21 cellular contexts compared by ENCODE assay signal in the genomic region with DNA sequence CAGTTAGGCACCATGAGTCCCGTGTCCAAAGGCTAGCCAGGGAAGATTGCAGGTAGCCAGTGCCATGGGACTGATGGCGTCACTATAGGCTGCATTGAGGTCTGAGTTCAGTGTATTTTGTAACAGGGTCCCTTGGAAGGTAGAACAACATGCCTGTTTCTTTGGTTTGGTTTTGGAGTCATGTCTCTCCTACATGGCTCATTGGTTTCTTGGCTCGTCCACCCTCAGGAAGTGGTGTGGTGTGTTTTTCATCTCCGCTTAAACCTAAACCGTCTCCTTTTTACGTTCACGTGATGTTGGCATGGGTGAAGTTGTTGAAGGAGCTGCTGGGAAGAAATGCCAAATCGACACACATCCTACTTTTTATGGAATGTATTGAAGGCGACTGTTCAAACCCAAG.
DNase-seq lines count a peak whose midpoint lies in the region; ATAC-seq and TF ChIP-seq lines count a peak whose summit lies in the region.
"Had no signal": no experiment of that assay in that cellular context is flagged by ENCODE, and none has a peak within 500 bp of the region (broad histone marks: within the 10 kb centered on the region; RNA-seq: fewer than 3 reads in every experiment).

No MANE protein-coding gene starts in this region.

- no peak overlapping the region for H3K4me3 ChIP-seq in Caco-2 (ENCODE audit: low read depth, low read length)
- H3K4me3 ChIP-seq in Jurkat, Clone E6-1 (ENCODE audit: low read length): no peak overlapping the region
- H3K4me3 ChIP-seq in astrocyte of the spinal cord (ENCODE audit: low read depth, low read length): no peak overlapping the region
- no peak overlapping the region for H3K4me3 ChIP-seq in right cardiac atrium (ENCODE audit: low read length)
- H3K4me3 ChIP-seq in upper lobe of left lung: no peak overlapping the region
- H3K4me3 ChIP-seq: Peyer's patch, psoas muscle, smooth muscle cell, transverse colon had no signal

- H3K36me3 ChIP-seq in Caco-2 (ENCODE audit: control insufficient read depth, insufficient read depth, low read length) (peaks cover 1% of the 10 kb centered on the region; the same call in 1 of the 2 replicates), upper lobe of left lung (peaks cover 4 to 30% (median 5%) of the 10 kb centered on the region in 4 donors)

- WGBS in right cardiac atrium: 92% methylated on average over 9 of the region's 9 CpGs
- WGBS in upper lobe of left lung, 2 donors: 81 to 91% methylated on average over 9 of the region's 9 CpGs

- no peaks in the 10 kb centered on the region for H3K9me3 Mint-ChIP-seq in Caco-2 (ENCODE audit: unreplicated experiment)
- no peaks in the 10 kb centered on the region for H3K9me3 Mint-ChIP-seq in naive thymus-derived CD8-positive, alpha-beta T cell
- H3K9me3 Mint-ChIP-seq in natural killer cell: no peaks in the 10 kb centered on the region
- H3K9me3 Mint-ChIP-seq: activated B cell treated with CpG ODN at 0.5 μM for 24 hours; stimulated activated naive CD8-positive, alpha-beta T cell treated with anti-CD3 and anti-CD28 coated beads, Interleukin-15, Interleukin-2, amounts not matched to agents 100 ng/mL and 50 ng/mL, for 24 hours had no signal

- H3K27ac ChIP-seq in right cardiac atrium (ENCODE audit: low read length): no peak overlapping the region
- H3K27ac ChIP-seq in upper lobe of left lung: no peak overlapping the region
- H3K27ac ChIP-seq: Peyer's patch, psoas muscle, transverse colon had no signal

- H3K27ac Mint-ChIP-seq in Caco-2 (ENCODE audit: unreplicated experiment) (peak overlapping the region; percentile 9), natural killer cell (no peak overlapping the region)
- H3K27ac Mint-ChIP-seq in naive thymus-derived CD8-positive, alpha-beta T cell: peak overlapping the region; percentile 61 to 93 (median 88)
- H3K27ac Mint-ChIP-seq: activated B cell treated with CpG ODN at 0.5 μM for 24 hours; stimulated activated naive CD8-positive, alpha-beta T cell treated with anti-CD3 and anti-CD28 coated beads, Interleukin-15, Interleukin-2, amounts not matched to agents 100 ng/mL and 50 ng/mL, for 24 hours had no signal

- POLR2A ChIA-PET in Caco-2 (lab: Charles Lee): interaction anchor here (0.7 kb wide), 1 partner anchor 107 kb away, joined by 3 read pairs; no protein-coding TSS in a partner anchor
- POLR2A ChIA-PET in naive thymus-derived CD8-positive, alpha-beta T cell (lab: Charles Lee): interaction anchor here (0.6 to 1.6 kb wide), 3 partner anchors 22 to 71 kb away, joined by 3 to 4 read pairs (median 4); no protein-coding TSS in a partner anchor

- TF ChIP-seq EP300 in upper lobe of left lung (IDR thresholded peaks at IDR 0.05): no peak

- H3K4me3 Mint-ChIP-seq in Caco-2 (ENCODE audit: unreplicated experiment) (no peak overlapping the region), natural killer cell (no peak overlapping the region)
- peak overlapping the region in 3 of 10 donors; percentile 24 to 57 (median 39) for H3K4me3 Mint-ChIP-seq in naive thymus-derived CD8-positive, alpha-beta T cell
- H3K4me3 Mint-ChIP-seq: activated B cell treated with CpG ODN at 0.5 μM for 24 hours; stimulated activated naive CD8-positive, alpha-beta T cell treated with anti-CD3 and anti-CD28 coated beads, Interleukin-15, Interleukin-2, amounts not matched to agents 100 ng/mL and 50 ng/mL, for 24 hours had no signal

- H3K4me1 Mint-ChIP-seq in Caco-2 (ENCODE audit: low read depth, unreplicated experiment) (peaks cover 39% of the 10 kb centered on the region), natural killer cell (peaks cover 5 to 6% of the 10 kb centered on the region in 2 donors)
- H3K4me1 Mint-ChIP-seq in naive thymus-derived CD8-positive, alpha-beta T cell: peaks cover 39 to 68% (median 58%) of the 10 kb centered on the region in 4 donors

- no peak for ATAC-seq in naive thymus-derived CD8-positive, alpha-beta T cell
- ATAC-seq in natural killer cell: no peak
- no peak for ATAC-seq in right cardiac atrium
- ATAC-seq in upper lobe of left lung (ENCODE audit: low FRiP score in 2 of 2): no peak
- no peak for ATAC-seq in HG03457 (IDR thresholded peaks at IDR 0.05; ENCODE audit: unreplicated experiment)
- ATAC-seq: left ventricle myocardium superior, psoas muscle had no signal

- CTCF ChIA-PET in Caco-2 (lab: Charles Lee): no interaction called here

- in situ Hi-C loops in astrocyte of the spinal cord (cut with HindIII; ENCODE audit: low sequenced_read_pairs): no loop called here

- H3K27me3 Mint-ChIP-seq in Caco-2 (ENCODE audit: insufficient read depth, unreplicated experiment): no peaks in the 10 kb centered on the region
- no peaks in the 10 kb centered on the region for H3K27me3 Mint-ChIP-seq in naive thymus-derived CD8-positive, alpha-beta T cell
- H3K27me3 Mint-ChIP-seq in natural killer cell (ENCODE audit: low read depth in 2 of 2): no peaks in the 10 kb centered on the region
- H3K27me3 Mint-ChIP-seq: activated B cell treated with CpG ODN at 0.5 μM for 24 hours; stimulated activated naive CD8-positive, alpha-beta T cell treated with anti-CD3 and anti-CD28 coated beads, Interleukin-15, Interleukin-2, amounts not matched to agents 100 ng/mL and 50 ng/mL, for 24 hours had no signal

- no peaks in the 10 kb centered on the region for H3K27me3 ChIP-seq in Caco-2 (replicated peaks; ENCODE audit: control insufficient read depth, insufficient read depth, low read length)
- H3K27me3 ChIP-seq in right cardiac atrium (ENCODE audit: control insufficient read depth, insufficient read depth): no peaks in the 10 kb centered on the region
- no peaks in the 10 kb centered on the region for H3K27me3 ChIP-seq in upper lobe of left lung
- H3K27me3 ChIP-seq: Peyer's patch, transverse colon had no signal

- no peak for DNase-seq in Caco-2
- DNase-seq in Jurkat, Clone E6-1 (ENCODE audit: low read depth, low spot score): peak; percentile 71
- DNase-seq in astrocyte of the spinal cord (ENCODE audit: low read depth, low spot score): peak; percentile 60
- DNase-seq in naive thymus-derived CD8-positive, alpha-beta T cell: no peak
- DNase-seq in natural killer cell: no peak
- no peak for DNase-seq in right cardiac atrium
- DNase-seq in upper lobe of left lung: no peak
- DNase-seq: activated B cell treated with CpG ODN at 0.5 μM for 24 hours; activated CD4-positive, alpha-beta T cell treated with anti-CD3 and anti-CD28 coated beads, Interleukin-2, amount 50 U/mL, for 48 hours; activated naive CD4-positive, alpha-beta T cell; aorta; effector CD4-positive, alpha-beta T cell; left ventricle myocardium superior; NCI-H146; Peyer's patch; psoas muscle; stimulated activated CD4-positive, alpha-beta T cell treated with anti-CD3 and anti-CD28 coated beads, Interleukin-4, amount 100 ng/mL, for 1 hour; transverse colon had no signal

- intact Hi-C loops in Caco-2 (cut with micrococcal nuclease; ENCODE audit: unreplicated experiment) (no loop called here), natural killer cell (cut with micrococcal nuclease) (no loop called here), right cardiac atrium (cut with DNase I) (no loop called here)

- TF ChIP-seq CTCF in Caco-2 (IDR thresholded peaks at IDR 0.05; ENCODE audit: insufficient read depth in 1 of 2, low read depth in 1 of 2, low read length in 1 of 2, severe bottlenecking in 1 of 2, unreplicated experiment in 1 of 2): no peak
- no peak for TF ChIP-seq CTCF in astrocyte of the spinal cord (IDR thresholded peaks at IDR 0.05; ENCODE audit: low read depth, low read length)
- TF ChIP-seq CTCF in natural killer cell (IDR thresholded peaks at IDR 0.05): no peak
- no peak for TF ChIP-seq CTCF in upper lobe of left lung (IDR thresholded peaks at IDR 0.05)

- H3K4me1 ChIP-seq in Caco-2: peaks cover 20% of the 10 kb centered on the region
- peaks cover 6% of the 10 kb centered on the region for H3K4me1 ChIP-seq in right cardiac atrium (ENCODE audit: control insufficient read depth, insufficient read depth, low read length)
- peaks cover 0 to 18% (median 11%) of the 10 kb centered on the region in 4 donors for H3K4me1 ChIP-seq in upper lobe of left lung
- H3K4me1 ChIP-seq: Peyer's patch, psoas muscle had no signal

- no TSS peak for BruUV-seq in Caco-2 (replicated peaks; lab: Mats Ljungman, UMichigan)

- TF ChIP-seq POLR2A in upper lobe of left lung (IDR thresholded peaks at IDR 0.05): no peak

- H3K36me3 Mint-ChIP-seq in Caco-2 (ENCODE audit: insufficient read depth, unreplicated experiment): peaks cover 98% of the 10 kb centered on the region
- H3K36me3 Mint-ChIP-seq in naive thymus-derived CD8-positive, alpha-beta T cell: peaks cover 9 to 40% (median 17%) of the 10 kb centered on the region in 3 donors
- H3K36me3 Mint-ChIP-seq in natural killer cell: no peaks in the 10 kb centered on the region

- H3K9me3 ChIP-seq in Caco-2: no peaks in the 10 kb centered on the region
- no peaks in the 10 kb centered on the region for H3K9me3 ChIP-seq in right cardiac atrium (ENCODE audit: control insufficient read depth, low read length)
- no peaks in the 10 kb centered on the region for H3K9me3 ChIP-seq in upper lobe of left lung
- H3K9me3 ChIP-seq: Peyer's patch, psoas muscle, transverse colon had no signal

Comparison
In these comparisons a context has a peak if more than half of its experiments do, and no peak if none do; other contexts are left out.
1. DNase-seq: peak in Jurkat, Clone E6-1 (single experiment) and astrocyte of the spinal cord (single experiment); none in Caco-2 (0 of 2), naive thymus-derived CD8-positive, alpha-beta T cell (0 of 10), natural killer cell (single experiment), right cardiac atrium (0 of 3) and upper lobe of left lung (0 of 2).
2. H3K27ac Mint-ChIP-seq: peak in Caco-2 (single experiment) and naive thymus-derived CD8-positive, alpha-beta T cell (10 of 10); none in natural killer cell (0 of 2).